ENCODE assay signal across 16 cellular contexts in genomic region chr6:4819706-4820283, GRCh38. TPM values are rescaled to one million over a fixed set of nuclear protein-coding genes. Genes with fewer than 3 reads are reported as not detected.
DNase-seq lines count a peak whose midpoint lies in the region; ATAC-seq, FAIRE-seq and TF ChIP-seq lines count a peak whose summit lies in the region.
"Had no signal": no experiment of that assay in that cellular context is flagged by ENCODE, and none has a peak within 500 bp of the region (broad histone marks: within the 10 kb centered on the region; RNA-seq: fewer than 3 reads in every experiment).

No MANE protein-coding gene starts in this region.

- H3K9ac ChIP-seq in HepG2 (ENCODE audit: insufficient read depth, low read depth, low read length), result no peak overlapping the region
- H3K9ac ChIP-seq in iPS-15b (ENCODE audit: low read depth, low read length), result peak overlapping the region; percentile 1
- H3K9ac ChIP-seq in smooth muscle cell (ENCODE audit: low read depth), result no peak overlapping the region

- H3K4me3 ChIP-seq in HepG2 (replicated peaks in 1 of 3; ENCODE audit: insufficient read depth in 1 of 3, low read depth in 2 of 3, low read length in 3 of 3), result no peak overlapping the region
- no peak overlapping the region for H3K4me3 ChIP-seq in right lobe of liver
- no peak overlapping the region for H3K4me3 ChIP-seq in iPS-15b (ENCODE audit: low read depth, low read length)
- no peak overlapping the region for H3K4me3 ChIP-seq in smooth muscle cell
- H3K4me3 ChIP-seq: right atrium auricular region had no signal

- H3K4me1 ChIP-seq in HepG2 (ENCODE audit: insufficient read depth, low read length), result peaks cover 5% of the 10 kb centered on the region; the same call in 1 of the 2 replicates
- no peaks in the 10 kb centered on the region for H3K4me1 ChIP-seq in right lobe of liver
- peaks cover 3% of the 10 kb centered on the region for H3K4me1 ChIP-seq in iPS-15b (ENCODE audit: control insufficient read depth, insufficient read depth, low read length)
- H3K4me1 ChIP-seq in smooth muscle cell (ENCODE audit: low read depth), result no peaks in the 10 kb centered on the region
- H3K4me1 ChIP-seq: right atrium auricular region had no signal

- H3K9me3 ChIP-seq in HepG2 (ENCODE audit: low read length), result no peaks in the 10 kb centered on the region
- H3K9me3 ChIP-seq in right lobe of liver, result no peaks in the 10 kb centered on the region
- no peaks in the 10 kb centered on the region for H3K9me3 ChIP-seq in iPS-15b (ENCODE audit: control insufficient read depth, insufficient read depth, low read length)
- no peaks in the 10 kb centered on the region for H3K9me3 ChIP-seq in smooth muscle cell (replicated peaks; ENCODE audit: low read depth)
- H3K9me3 ChIP-seq: right atrium auricular region had no signal

- no peak overlapping the region for H3K4me2 ChIP-seq in HepG2 (ENCODE audit: low read depth, low read length)
- no peak overlapping the region for H3K4me2 ChIP-seq in smooth muscle cell

- TF ChIP-seq POLR2A in HepG2 (IDR thresholded peaks at IDR 0.05; ENCODE audit: insufficient read depth in 1 of 2, low read depth in 2 of 2, low read length in 2 of 2) (no peak), right lobe of liver (IDR thresholded peaks at IDR 0.05) (no peak)

- no peak for TF ChIP-seq CTCF in HepG2 (CRISPR knock-in tag; IDR thresholded peaks at IDR 0.05)
- TF ChIP-seq CTCF in right lobe of liver (IDR thresholded peaks at IDR 0.05), result no peak
- TF ChIP-seq CTCF in WTC11 (IDR thresholded peaks at IDR 0.05), result no peak
- no peak for TF ChIP-seq CTCF in smooth muscle cell (IDR thresholded peaks at IDR 0.05; ENCODE audit: borderline replicate concordance, insufficient read depth, poor library complexity, severe bottlenecking)

- no TSS peak for BruUV-seq in HepG2 (replicated peaks; lab: Mats Ljungman, UMichigan)

- H3K79me2 ChIP-seq in HepG2 (ENCODE audit: insufficient read depth, low read length) (peaks cover 66% of the 10 kb centered on the region), smooth muscle cell (ENCODE audit: low read depth) (peaks cover 100% of the 10 kb centered on the region)

- FAIRE-seq in HepG2 (lab: Jason Lieb, UNC), result no peak

- TF ChIP-seq EP300 in HepG2 (IDR thresholded peaks at IDR 0.05; ENCODE audit: low read depth in 2 of 2, low read length in 2 of 2), result no peak
- TF ChIP-seq EP300 in HepG2 (CRISPR knock-in tag; IDR thresholded peaks at IDR 0.05; ENCODE audit: borderline replicate concordance), result no peak

- POLR2A ChIA-PET in HepG2 (lab: Yijun Ruan, JAX) (interaction anchor here (1.2 kb wide), 1 partner anchor 8 kb away, joined by 3 read pairs; no protein-coding TSS in a partner anchor), WTC11 (lab: Charles Lee) (no interaction called here)

- H3K27ac Mint-ChIP-seq in WTC11, result 0 out of 2 replicates have a peak overlapping the region, but pooled peaks have one; percentile 45

- peak; percentile 69 for ATAC-seq in HepG2
- no peak for ATAC-seq in right lobe of liver
- peak; percentile 75 for ATAC-seq in WTC11

- no peaks in the 10 kb centered on the region for H3K36me3 ChIP-seq in HepG2 (replicated peaks in 1 of 2; ENCODE audit: control insufficient read depth in 1 of 2, insufficient read depth in 2 of 2, low read length in 2 of 2)
- H3K36me3 ChIP-seq in right lobe of liver, result no peaks in the 10 kb centered on the region
- H3K36me3 ChIP-seq in iPS-15b (ENCODE audit: control insufficient read depth, insufficient read depth, low read length), result no peaks in the 10 kb centered on the region
- H3K36me3 ChIP-seq in smooth muscle cell (ENCODE audit: low read depth), result no peaks in the 10 kb centered on the region
- H3K36me3 ChIP-seq: right atrium auricular region had no signal

- H2AFZ ChIP-seq in HepG2 (ENCODE audit: low read length), result no peak overlapping the region
- no peak overlapping the region for H2AFZ ChIP-seq in smooth muscle cell (ENCODE audit: low read depth)

- H3K4me1 Mint-ChIP-seq in WTC11, result peaks cover 31% of the 10 kb centered on the region

- H3K4me3 Mint-ChIP-seq in WTC11, result no peak overlapping the region

- DNase-seq in HepG2 (ENCODE audit: low spot score) (no peak), right lobe of liver (no peak), WTC11 (ENCODE audit: low spot score) (no peak), smooth muscle cell (lab: John Stamatoyannopoulos, UW; ENCODE audit: unreplicated experiment) (no peak), mucosa of gallbladder (ENCODE audit: low spot score) (no peak), RPMI8226 (no peak), NCI-H2171 treated with DMSO at 0.1 percent for 48 hours (lab: John Stamatoyannopoulos, UW) (no peak)
- DNase-seq: activated CD4-positive, alpha-beta T cell treated with anti-CD3 and anti-CD28 coated beads for 1 hour; activated naive CD4-positive, alpha-beta T cell; dermis blood vessel endothelial cell; head of caudate nucleus; NCI-H2107; NCI-H526; T1000 had no signal

- no peak for TF ChIP-seq RAD21 in HepG2 (CRISPR knock-in tag; IDR thresholded peaks at IDR 0.05)

- H4K20me1 ChIP-seq in HepG2 (ENCODE audit: insufficient read depth, low read length) (peaks cover 5% of the 10 kb centered on the region; the same call in 1 of the 2 replicates), smooth muscle cell (ENCODE audit: low read depth) (peaks cover 99% of the 10 kb centered on the region)

- no peaks in the 10 kb centered on the region for H3F3A ChIP-seq in smooth muscle cell (ENCODE audit: low read depth)

- in situ Hi-C loops in HepG2 (cut with HindIII; ENCODE audit: extremely low pct_ligation_motif_present, low pct_unique_long_range_greater_than_20kb), result no loop called here

- H3K27ac ChIP-seq in HepG2 (ENCODE audit: extremely low read length, insufficient read depth, low read length) (no peak overlapping the region), right lobe of liver (no peak overlapping the region), smooth muscle cell (ENCODE audit: low read depth) (peak overlapping the region; percentile 11)
- H3K27ac ChIP-seq: right atrium auricular region had no signal

- CTCF ChIA-PET in HepG2 (lab: Yijun Ruan, JAX; ENCODE audit: low intra/inter-chr PET ratio, low total read pairs) (no interaction called here), WTC11 (lab: Charles Lee) (interaction anchor here (0.6 to 1.5 kb wide), 2 partner anchors 25 to 183 kb away, joined by 3 read pairs; no protein-coding TSS in a partner anchor)

- no peaks in the 10 kb centered on the region for H3K36me3 Mint-ChIP-seq in WTC11

- no peaks in the 10 kb centered on the region for H3K9me3 Mint-ChIP-seq in WTC11

- H3K27me3 ChIP-seq in HepG2 (ENCODE audit: control insufficient read depth in 1 of 2, insufficient read depth in 2 of 2, low read length in 2 of 2) (no peaks in the 10 kb centered on the region), right lobe of liver (no peaks in the 10 kb centered on the region), iPS-15b (ENCODE audit: control insufficient read depth, insufficient read depth, low read length) (no peaks in the 10 kb centered on the region), smooth muscle cell (ENCODE audit: low read depth) (no peaks in the 10 kb centered on the region)
- H3K27me3 ChIP-seq: right atrium auricular region had no signal

- WGBS in HepG2 (ENCODE audit: low lambda C conversion rate), result 78% methylated on average over 1 of the region's 1 CpG
- no CpG with 5 or more reads among the region's 1 CpG for WGBS in right lobe of liver (ENCODE audit: insufficient coverage, low coverage, low lambda C conversion rate, missing lambda C conversion rate)
- 7% methylated on average over 1 of the region's 1 CpG for WGBS in smooth muscle cell (ENCODE audit: low lambda C conversion rate)

- intact Hi-C loops in HepG2 (cut with micrococcal nuclease; ENCODE audit: unreplicated experiment) (no loop called here), right lobe of liver (cut with DNase I) (no loop called here)

- no peaks in the 10 kb centered on the region for H3K27me3 Mint-ChIP-seq in WTC11 (ENCODE audit: low read depth)

TF ChIP-seq in HepG2, 621 proteins besides CTCF, POLR2A, EP300 and RAD21 (continues in another document):
- TF ChIP-seq FOSL2 (CRISPR knock-in tag; IDR thresholded peaks at IDR 0.05), result no peak
- no peak for TF ChIP-seq FOSL1 (CRISPR knock-in tag; IDR thresholded peaks at IDR 0.05; ENCODE audit: borderline replicate concordance)

TF ChIP-seq in WTC11, 78 proteins besides CTCF, POLR2A, EP300 and RAD21 (continues in another document):
- TF ChIP-seq CREB1 (CRISPR knock-in tag; IDR thresholded peaks at IDR 0.05), result no peak
- TF ChIP-seq ZNF219 (CRISPR knock-in tag; IDR thresholded peaks at IDR 0.05; ENCODE audit: borderline replicate concordance), result no peak
- no peak for TF ChIP-seq ZNF671 (CRISPR knock-in tag; IDR thresholded peaks at IDR 0.05)
- no peak for TF ChIP-seq ZNF121 (CRISPR knock-in tag; IDR thresholded peaks at IDR 0.05)

RNA-seq across cellular contexts. Expression of gene CDYL, which starts 43.6 kb away (rescaled TPM):
- total RNA-seq in HepG2 (2016; rRNA removed; fragmentation: Illumina TruSeq; extraction: Trizol), result 52.8 and 105 TPM in 2 replicates
- 1,210 and 1,368 TPM in 2 replicates for total RNA-seq in HepG2 (2016; cell fraction: cytosol; rRNA removed; fragmentation: Illumina TruSeq; extraction: Trizol; ENCODE audit: low read depth)
- 56.4 and 106 TPM in 2 replicates for total RNA-seq in HepG2 (2016; cell fraction: insoluble cytoplasmic fraction; rRNA removed; fragmentation: Illumina TruSeq; extraction: Trizol)
- 414 and 455 TPM in 2 replicates for total RNA-seq in HepG2 (2016; cell fraction: membrane; rRNA removed; fragmentation: Illumina TruSeq; extraction: Trizol)
- 38.9 and 41.7 TPM in 2 replicates for total RNA-seq in HepG2 (2016; cell fraction: nucleus; rRNA removed; fragmentation: Illumina TruSeq; extraction: Trizol)
- polyA plus RNA-seq in HepG2 (2011; rRNA removed), result 22.8 and 23.6 TPM in 2 replicates
- polyA plus RNA-seq in HepG2 (2011; cell fraction: cytosol; rRNA removed), result 14.1 and 17.2 TPM in 2 replicates
- 16.4 and 18.2 TPM in 2 replicates for polyA plus RNA-seq in HepG2 (2011; cell fraction: nucleus; rRNA removed)
- polyA plus RNA-seq in HepG2 (2012), result 14.2 and 14.9 TPM in 2 replicates
- 3.8 and 5.1 TPM in 2 replicates for polyA plus RNA-seq in HepG2 (2016; cell fraction: cytosol; fragmentation: Illumina TruSeq; extraction: Trizol; ENCODE audit: low read depth)
- polyA plus RNA-seq in HepG2 (2016; cell fraction: insoluble cytoplasmic fraction; fragmentation: Illumina TruSeq; extraction: Trizol; ENCODE audit: low read depth), result 16.2 and 19.7 TPM in 2 replicates
- 9.3 and 9.9 TPM in 2 replicates for polyA plus RNA-seq in HepG2 (2016; cell fraction: membrane; fragmentation: Illumina TruSeq; extraction: Trizol; ENCODE audit: low read depth)
- polyA plus RNA-seq in HepG2 (2016; cell fraction: nucleus; fragmentation: Illumina TruSeq; extraction: Trizol; ENCODE audit: insufficient read depth, low read depth), result 16.1 and 21.7 TPM in 2 replicates
- polyA minus RNA-seq in HepG2 (2011; rRNA and poly(A)+ RNA removed; ENCODE audit: low replicate concordance), result 28.9 and 29.6 TPM in 2 replicates
- 59.2 and 78.5 TPM in 2 replicates for polyA minus RNA-seq in HepG2 (2011; cell fraction: cytosol; rRNA and poly(A)+ RNA removed)
- polyA minus RNA-seq in HepG2 (2011; cell fraction: nucleus; rRNA and poly(A)+ RNA removed), result 26.9 and 40.7 TPM in 2 replicates
- total RNA-seq in right lobe of liver, result 10 to 100 TPM in 5 of 6 experiments, 1 to 10 TPM in 1; 5.0 to 16.1 (median 13.1) TPM
- 83.2 to 92.0 TPM (median 89.3 TPM) in 3 replicates for total RNA-seq in WTC11 (2021)
- 34.5 and 49.9 TPM in 2 replicates for total RNA-seq in smooth muscle cell
- 28.7 and 37.2 TPM in 2 replicates for polyA plus RNA-seq in smooth muscle cell
- 30.4 TPM for total RNA-seq in mucosa of gallbladder

Comparison
In these comparisons a context has a peak if more than half of its experiments do, and no peak if none do; other contexts are left out.
1. ATAC-seq: peak in HepG2 (single experiment) and WTC11 (single experiment); none in right lobe of liver (0 of 4).